ENCODE assay signal across 1 cellular context in genomic region chr1:31514117-31514516, GRCh38.
TF ChIP-seq lines count a peak whose summit lies in the region.

No MANE protein-coding gene starts in this region.

TF ChIP-seq in H1, 55 proteins besides CTCF, POLR2A, EP300 and RAD21:
- TF ChIP-seq TAF1 (IDR thresholded peaks at IDR 0.05; ENCODE audit: low read depth, low read length): no peak
- TF ChIP-seq SP4 (IDR thresholded peaks at IDR 0.05; ENCODE audit: low read length): no peak
- TF ChIP-seq BACH1 (IDR thresholded peaks at IDR 0.05; ENCODE audit: low read length): no peak
- TF ChIP-seq JUND (IDR thresholded peaks at IDR 0.05; ENCODE audit: low read length): no peak
- no peak for TF ChIP-seq BCL11A (IDR thresholded peaks at IDR 0.05; ENCODE audit: low read depth in 2 of 2, low read length in 2 of 2)
- no peak for TF ChIP-seq MAX (IDR thresholded peaks at IDR 0.05)
- no peak for TF ChIP-seq NRF1 (IDR thresholded peaks at IDR 0.05; ENCODE audit: low read depth, low read length)
- no peak for TF ChIP-seq RXRA (IDR thresholded peaks at IDR 0.05; ENCODE audit: insufficient read depth, low read depth, low read length)
- no peak for TF ChIP-seq ZNF274 (IDR thresholded peaks at IDR 0.05; ENCODE audit: borderline replicate concordance, extremely low read depth, low read length)
- no peak for TF ChIP-seq RNF2 (IDR thresholded peaks at IDR 0.05; ENCODE audit: borderline replicate concordance, low read depth, low read length, missing control alignments, poor library complexity, severe bottlenecking)
- no peak for TF ChIP-seq TBP (IDR thresholded peaks at IDR 0.05; ENCODE audit: low read depth, low read length)
- no peak for TF ChIP-seq CHD2 (IDR thresholded peaks at IDR 0.05; ENCODE audit: low read length)
- TF ChIP-seq SP1 (IDR thresholded peaks at IDR 0.05; ENCODE audit: low read depth, low read length): no peak
- no peak for TF ChIP-seq TEAD4 (IDR thresholded peaks at IDR 0.05; ENCODE audit: low read depth, low read length)
- TF ChIP-seq YY1 (IDR thresholded peaks at IDR 0.05; ENCODE audit: low read depth, low read length): no peak
- TF ChIP-seq KDM5A (IDR thresholded peaks at IDR 0.05; ENCODE audit: low read length): no peak
- TF ChIP-seq MAFK (IDR thresholded peaks at IDR 0.05; ENCODE audit: low read depth, low read length): no peak
- no peak for TF ChIP-seq CTBP2 (IDR thresholded peaks at IDR 0.05; ENCODE audit: borderline replicate concordance, insufficient read depth, insufficient read length, low read length)
